Comparison of ENCODE assay signal across 8 cellular contexts in the genomic region with DNA sequence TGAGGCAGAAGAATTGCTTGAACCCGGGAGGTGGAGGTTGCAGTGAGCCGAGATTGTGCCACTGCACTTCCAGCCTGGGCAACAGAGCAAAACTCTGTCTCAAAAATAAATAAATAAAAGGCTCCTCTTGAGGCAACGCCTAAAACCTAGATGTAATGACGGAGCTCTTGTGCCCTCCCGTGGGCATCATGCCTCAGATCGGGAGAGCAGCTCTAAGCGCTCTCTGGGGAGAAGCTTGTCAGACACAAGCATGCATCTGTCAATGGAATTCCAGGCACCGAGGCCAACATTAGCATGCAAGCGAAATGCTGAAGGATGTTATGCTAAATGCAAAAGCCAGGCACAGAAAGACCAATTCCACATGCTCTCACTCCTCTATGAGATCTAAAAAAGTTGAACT. TPM values are rescaled to one million over a fixed set of nuclear protein-coding genes. Genes with fewer than 3 reads are reported as not detected.
DNase-seq lines count a peak whose midpoint lies in the region; ATAC-seq and TF ChIP-seq lines count a peak whose summit lies in the region.

No MANE protein-coding gene starts in this region.

- no peaks in the 10 kb centered on the region for H3K27me3 Mint-ChIP-seq in MCF 10A (ENCODE audit: insufficient read depth, unreplicated experiment)

- H3K9me3 ChIP-seq in lower lobe of right lung: peaks cover 6% of the 10 kb centered on the region
- H3K9me3 ChIP-seq in tibial nerve: peaks cover 0 to 11% (median 0%) of the 10 kb centered on the region in 4 donors

- ATAC-seq in lower lobe of right lung (no peak), HG03565 (IDR thresholded peaks at IDR 0.05; ENCODE audit: unreplicated experiment) (no peak), HG02981 (IDR thresholded peaks at IDR 0.05; ENCODE audit: unreplicated experiment) (no peak)

- DNase-seq in H7 (peak; percentile 67), NCI-H510A treated with DMSO at 0.1 percent for 48 hours (lab: John Stamatoyannopoulos, UW) (peak; percentile 97), MCF 10A (ENCODE audit: unreplicated experiment) (peak; percentile 52), lower lobe of right lung (no peak), tibial nerve (ENCODE audit: low spot score in 2 of 2) (no peak)
- no peak for DNase-seq in activated CD4-positive, alpha-beta T cell treated with anti-CD3 and anti-CD28 coated beads for 48 hours

- H3K36me3 ChIP-seq in H7 (replicated peaks; ENCODE audit: control insufficient read depth, insufficient read depth, low read length): no peaks in the 10 kb centered on the region
- no peaks in the 10 kb centered on the region for H3K36me3 ChIP-seq in lower lobe of right lung
- H3K36me3 ChIP-seq in tibial nerve: no peaks in the 10 kb centered on the region

- no peaks in the 10 kb centered on the region for H3K9me3 Mint-ChIP-seq in MCF 10A (ENCODE audit: unreplicated experiment)

- BruUV-seq in MCF 10A (replicated peaks; lab: Mats Ljungman, UMichigan): no TSS peak

- CTCF ChIA-PET in MCF 10A (lab: Yijun Ruan, JAX): interaction anchor here (0.5 to 8.8 kb wide), 13 partner anchors 11 to 525 kb away, joined by 3 to 161 read pairs (median 4); no protein-coding TSS in a partner anchor

- H3K4me1 Mint-ChIP-seq in MCF 10A (ENCODE audit: insufficient read depth, unreplicated experiment): no peaks in the 10 kb centered on the region

- 28 to 29% methylated on average over 9 of the region's 9 CpGs for WGBS in tibial nerve, 2 donors

- TF ChIP-seq EP300 in tibial nerve (IDR thresholded peaks at IDR 0.05): no peak

- no peak overlapping the region for H3K27ac Mint-ChIP-seq in MCF 10A (ENCODE audit: low read depth, unreplicated experiment)

- H3K27ac ChIP-seq in lower lobe of right lung (no peak overlapping the region), tibial nerve (no peak overlapping the region)

- TF ChIP-seq POLR2A in tibial nerve (IDR thresholded peaks at IDR 0.05): no peak

- no peaks in the 10 kb centered on the region for H3K36me3 Mint-ChIP-seq in MCF 10A (ENCODE audit: insufficient read depth, unreplicated experiment)

- intact Hi-C loops in MCF 10A (cut with micrococcal nuclease): loop anchor here (5.0 kb wide), 1 partner anchor 144 kb away; no protein-coding TSS in a partner anchor
- intact Hi-C loops in lower lobe of right lung (cut with DNase I): no loop called here

- POLR2A ChIA-PET in MCF 10A (lab: Yijun Ruan, JAX): interaction anchor here (0.5 to 1.0 kb wide), 7 partner anchors 13 to 353 kb away, joined by 3 to 10 read pairs (median 3); no protein-coding TSS in a partner anchor

- H3K4me3 ChIP-seq in H7 (ENCODE audit: insufficient read depth, low read depth, low read length): no peak overlapping the region
- no peak overlapping the region for H3K4me3 ChIP-seq in lower lobe of right lung
- H3K4me3 ChIP-seq in tibial nerve: no peak overlapping the region

- H3K4me3 Mint-ChIP-seq in MCF 10A (ENCODE audit: unreplicated experiment): no peak overlapping the region

- H3K4me1 ChIP-seq in lower lobe of right lung: no peaks in the 10 kb centered on the region
- no peaks in the 10 kb centered on the region for H3K4me1 ChIP-seq in tibial nerve

- TF ChIP-seq CTCF in MCF 10A (IDR thresholded peaks at IDR 0.05; ENCODE audit: unreplicated experiment) (peak; percentile 59), lower lobe of right lung (IDR thresholded peaks at IDR 0.05) (peak; percentile 12), tibial nerve (IDR thresholded peaks at IDR 0.05) (no peak)

- H3K27me3 ChIP-seq in H7 (ENCODE audit: control insufficient read depth, insufficient read depth, low read length): no peaks in the 10 kb centered on the region
- H3K27me3 ChIP-seq in lower lobe of right lung (ENCODE audit: low read depth): no peaks in the 10 kb centered on the region
- no peaks in the 10 kb centered on the region for H3K27me3 ChIP-seq in tibial nerve

RNA-seq across cellular contexts. Expression of gene MRI1, which starts 45.6 kb away (rescaled TPM):
- 51.3 and 54.9 TPM in 2 replicates for total RNA-seq in H7 (2014; rRNA removed; shearing (Covaris generic))
- total RNA-seq in MCF 10A (2022) (24.8 and 27.0 TPM in 2 replicates), lower lobe of right lung (30.4 TPM), tibial nerve (100 to 1,000 TPM in 2 of 4 donors, 10 to 100 TPM in 2; 52.4 to 167 (median 94.4) TPM)

RNA-seq across cellular contexts. Expression of gene C19orf53, which starts 55.5 kb away (rescaled TPM):
- 91.5 and 120 TPM in 2 replicates for total RNA-seq in H7 (2014; rRNA removed; shearing (Covaris generic))
- total RNA-seq in MCF 10A (2022) (89.0 and 101 TPM in 2 replicates), lower lobe of right lung (68.0 TPM), tibial nerve (100 to 1,000 TPM; 187 to 290 (median 235) TPM)

Comparison
In these comparisons a context has a peak if more than half of its experiments do, and no peak if none do; other contexts are left out.
1. DNase-seq: peak in H7 (single experiment), NCI-H510A treated with DMSO at 0.1 percent for 48 hours (single experiment) and MCF 10A (single experiment); none in lower lobe of right lung (single experiment), tibial nerve (0 of 2) and activated CD4-positive, alpha-beta T cell treated with anti-CD3 and anti-CD28 coated beads for 48 hours (single experiment).
2. CTCF ChIP-seq: peak in MCF 10A (single experiment) and lower lobe of right lung (single experiment); none in tibial nerve (0 of 5).